ENCODE assay signal across 17 cellular contexts in the genomic region with DNA sequence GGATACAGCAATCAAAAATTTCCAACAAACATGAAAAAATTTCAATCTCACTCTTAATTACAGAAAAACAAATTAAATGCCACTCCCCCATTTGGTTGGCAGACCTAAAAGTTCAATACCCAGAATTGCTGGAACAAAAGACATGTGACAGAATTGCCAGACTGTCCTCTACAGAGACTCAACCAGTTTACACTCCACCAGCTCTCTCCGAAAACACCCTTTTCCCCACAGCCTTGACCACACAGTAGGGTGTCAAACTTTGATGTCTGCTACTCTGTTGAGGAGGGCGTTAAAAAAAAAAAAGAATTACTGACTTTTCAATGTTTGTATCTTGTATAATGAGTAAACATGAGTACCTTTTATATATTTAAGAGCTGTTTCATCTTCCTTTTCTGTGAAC.
"Had no signal": no experiment of that assay in that cellular context is flagged by ENCODE, and none has a peak within 500 bp of the region (broad histone marks: within the 10 kb centered on the region; RNA-seq: fewer than 3 reads in every experiment).

No MANE protein-coding gene starts in this region.

- FAIRE-seq: frontal cortex, kidney had no signal

- H2AFZ ChIP-seq: parathyroid adenoma had no signal

- H3K4me3 Mint-ChIP-seq: activated T-cell treated with anti-CD3 and anti-CD28 coated beads, Interleukin-2, amount 50 U/mL, for 24 hours; WTC11 had no signal

- H3K27ac Mint-ChIP-seq: activated T-cell treated with anti-CD3 and anti-CD28 coated beads, Interleukin-2, amount 50 U/mL, for 24 hours had no signal

- H3K79me2 ChIP-seq: parathyroid adenoma had no signal

- H3K27ac ChIP-seq: ascending aorta, colonic mucosa, heart left ventricle, left ventricle myocardium inferior, parathyroid adenoma, skin epidermis, thyroid gland, uterus had no signal

- H3K36me3 ChIP-seq: colonic mucosa, uterus had no signal

- H3K4me1 ChIP-seq: ascending aorta, colonic mucosa, thyroid gland, uterus had no signal

- H3K4me3 ChIP-seq: ascending aorta, colonic mucosa, heart left ventricle, left ventricle myocardium inferior, skin epidermis, thyroid gland, uterus had no signal

- H3K9ac ChIP-seq: parathyroid adenoma had no signal

- DNase-seq: activated CD4-positive, alpha-beta T cell treated with anti-CD3 and anti-CD28 coated beads for 48 hours; activated effector memory CD4-positive, alpha-beta T cell treated with Interleukin-2 at 50 U/mL for 16 hours; activated T-cell treated with anti-CD3 and anti-CD28 coated beads, Interleukin-2, amount 50 U/mL, for 24 hours; colonic mucosa; effector CD4-positive, alpha-beta T cell; heart left ventricle; kidney; left ventricle myocardium inferior; mesenchymal stem cell; stimulated activated CD4-positive, alpha-beta T cell treated with anti-CD3 and anti-CD28 coated beads, Interleukin-4, amount 100 ng/mL, for 4 hours; thyroid gland; uterus had no signal

- H3K27me3 ChIP-seq: ascending aorta, colonic mucosa, heart left ventricle, thyroid gland, uterus had no signal

- H3K4me1 Mint-ChIP-seq: WTC11 had no signal

- H3K27me3 Mint-ChIP-seq: activated T-cell treated with anti-CD3 and anti-CD28 coated beads, Interleukin-2, amount 50 U/mL, for 24 hours had no signal

- ATAC-seq: heart left ventricle, WTC11 had no signal

- H3K9me3 ChIP-seq: ascending aorta, colonic mucosa, heart left ventricle, left ventricle myocardium inferior, thyroid gland, uterus had no signal

- H3K9me3 Mint-ChIP-seq: activated T-cell treated with anti-CD3 and anti-CD28 coated beads, Interleukin-2, amount 50 U/mL, for 24 hours; WTC11 had no signal
